ENCODE assay signal across 27 cellular contexts in the genomic region with DNA sequence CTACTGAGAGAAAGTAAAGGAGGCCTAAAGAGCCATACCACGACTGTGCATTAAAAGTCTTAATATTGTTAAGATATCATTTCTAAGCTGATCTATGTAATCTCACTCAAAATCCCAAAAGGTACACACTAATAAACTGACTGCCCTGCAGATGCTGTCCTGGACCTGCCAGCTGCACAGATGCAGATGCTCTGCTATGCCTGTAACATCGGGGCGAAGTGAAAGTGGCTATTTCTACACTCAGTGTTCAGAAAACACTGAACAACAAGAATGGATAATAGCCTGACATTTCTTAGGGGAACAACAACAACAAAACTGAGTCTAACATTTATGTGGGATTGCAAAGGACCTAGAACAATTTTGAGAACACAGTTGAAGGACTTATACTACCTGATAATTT. TPM values are rescaled to one million over a fixed set of nuclear protein-coding genes. Genes with fewer than 3 reads are reported as not detected.
DNase-seq lines count a peak whose midpoint lies in the region; ATAC-seq and TF ChIP-seq lines count a peak whose summit lies in the region.
"Had no signal": no experiment of that assay in that cellular context is flagged by ENCODE, and none has a peak within 500 bp of the region (broad histone marks: within the 10 kb centered on the region; RNA-seq: fewer than 3 reads in every experiment).

No MANE protein-coding gene starts in this region.

- peak; percentile 33 for DNase-seq in A172 (ENCODE audit: low spot score)
- no peak for DNase-seq in left colon
- no peak for DNase-seq in suprapubic skin (ENCODE audit: low spot score in 2 of 2)
- no peak for DNase-seq in activated CD8-positive, alpha-beta T cell treated with anti-CD3 and anti-CD28 coated beads for 36 hours
- DNase-seq: 8988T; activated CD4-positive, alpha-beta T cell treated with anti-CD3 and anti-CD28 coated beads for 48 hours; activated naive CD4-positive, alpha-beta T cell treated with anti-CD3 and anti-CD28 coated beads, Interleukin-2, amount 10 ng/mL, durations not matched to agents 7 days and 5 days; activated T-cell treated with anti-CD3 and anti-CD28 coated beads, Interleukin-2, amount 50 U/mL, for 72 hours; DMS53; GF-D8; kidney glomerular epithelial cell; NCI-H1436; NCI-H524 treated with DMSO at 0.1 percent for 48 hours; NK-92 treated with Interleukin-12 subunit alpha and Interleukin-12 subunit beta, amount 100 ng/mL, for 24 hours; stimulated activated CD8-positive, alpha-beta memory T cell treated with anti-CD3 and anti-CD28 coated beads, Interleukin-4, amount 100 ng/mL, for 48 hours; T-helper 2 cell; upper lobe of left lung had no signal

- ATAC-seq in SK-N-SH treated with all-trans-retinoic acid at 6 μM for 48 hours (peak; percentile 62), left colon (peak; percentile 43), GM18517 (IDR thresholded peaks at IDR 0.05; ENCODE audit: unreplicated experiment) (no peak), GM18520 (IDR thresholded peaks at IDR 0.05; ENCODE audit: unreplicated experiment) (no peak)
- ATAC-seq in activated CD8-positive, alpha-beta T cell treated with anti-CD3 and anti-CD28 coated beads for 36 hours, result no peak
- ATAC-seq: activated T-cell treated with anti-CD3 and anti-CD28 coated beads, Interleukin-2, amount 50 U/mL, for 72 hours had no signal

- CTCF ChIA-PET in HEK293 (lab: Yijun Ruan, JAX), result no interaction called here
- CTCF ChIA-PET in activated CD8-positive, alpha-beta T cell treated with anti-CD3 and anti-CD28 coated beads for 36 hours (lab: Charles Lee), result no interaction called here

- H3K4me3 ChIP-seq in HEK293 (ENCODE audit: low read depth, low read length), result no peak overlapping the region
- no peak overlapping the region for H3K4me3 ChIP-seq in suprapubic skin
- H3K4me3 ChIP-seq: BLaER1, HAP-1, prostate gland, SJSA1, upper lobe of left lung had no signal

- no peak overlapping the region for H3K4me3 Mint-ChIP-seq in activated CD8-positive, alpha-beta T cell treated with anti-CD3 and anti-CD28 coated beads for 36 hours
- H3K4me3 Mint-ChIP-seq: activated naive CD4-positive, alpha-beta T cell treated with anti-CD3 and anti-CD28 coated beads, Interleukin-2, amount 10 ng/mL, durations not matched to agents 7 days and 5 days; activated T-cell treated with anti-CD3 and anti-CD28 coated beads, Interleukin-2, amount 50 U/mL, for 72 hours; dendritic cell treated with granulocyte-macrophage colony-stimulating factor and Interleukin-4, amounts not matched to agents 40 ng/mL and 50 ng/mL, for 4 days; IgD-negative memory B cell had no signal

- TF ChIP-seq CTCF in HEK293 (tag by site-specific recombination; IDR thresholded peaks at IDR 0.05) (no peak), suprapubic skin (IDR thresholded peaks at IDR 0.05) (no peak)
- no peak for TF ChIP-seq CTCF in activated CD8-positive, alpha-beta T cell treated with anti-CD3 and anti-CD28 coated beads for 36 hours (IDR thresholded peaks at IDR 0.05)

- TF ChIP-seq POLR2A in suprapubic skin (IDR thresholded peaks at IDR 0.05), result no peak

- H3K36me3 Mint-ChIP-seq in activated CD8-positive, alpha-beta T cell treated with anti-CD3 and anti-CD28 coated beads for 36 hours (ENCODE audit: low read depth), result peaks cover 27% of the 10 kb centered on the region

- no peak for TF ChIP-seq EP300 in suprapubic skin (IDR thresholded peaks at IDR 0.05)

- H3K9me3 ChIP-seq in HEK293 (ENCODE audit: control insufficient read depth, insufficient read depth, low read depth, low read length) (no peaks in the 10 kb centered on the region), suprapubic skin (no peaks in the 10 kb centered on the region)
- H3K9me3 ChIP-seq: HAP-1, prostate gland, SJSA1, upper lobe of left lung had no signal

- H3K9me3 Mint-ChIP-seq in activated CD8-positive, alpha-beta T cell treated with anti-CD3 and anti-CD28 coated beads for 36 hours, result no peaks in the 10 kb centered on the region
- H3K9me3 Mint-ChIP-seq: activated naive CD4-positive, alpha-beta T cell treated with anti-CD3 and anti-CD28 coated beads, Interleukin-2, amount 10 ng/mL, durations not matched to agents 7 days and 5 days; dendritic cell treated with granulocyte-macrophage colony-stimulating factor and Interleukin-4, amounts not matched to agents 40 ng/mL and 50 ng/mL, for 4 days had no signal

- H3K27ac ChIP-seq in HEK293 (ENCODE audit: extremely low read depth, low read depth, low read length) (no peak overlapping the region), suprapubic skin (no peak overlapping the region)
- H3K27ac ChIP-seq: BLaER1, prostate gland, SJSA1, upper lobe of left lung had no signal

- intact Hi-C loops in left colon (cut with DNase I, micrococcal nuclease), result no loop called here
- intact Hi-C loops in activated CD8-positive, alpha-beta T cell treated with anti-CD3 and anti-CD28 coated beads for 36 hours (cut with micrococcal nuclease), result no loop called here

- no peaks in the 10 kb centered on the region for H3K27me3 Mint-ChIP-seq in activated CD8-positive, alpha-beta T cell treated with anti-CD3 and anti-CD28 coated beads for 36 hours
- H3K27me3 Mint-ChIP-seq: activated naive CD4-positive, alpha-beta T cell treated with anti-CD3 and anti-CD28 coated beads, Interleukin-2, amount 10 ng/mL, durations not matched to agents 7 days and 5 days; dendritic cell treated with granulocyte-macrophage colony-stimulating factor and Interleukin-4, amounts not matched to agents 40 ng/mL and 50 ng/mL, for 4 days; IgD-negative memory B cell had no signal

- H3K4me1 ChIP-seq in HEK293 (ENCODE audit: control insufficient read depth, insufficient read depth, low read length) (no peaks in the 10 kb centered on the region), suprapubic skin (no peaks in the 10 kb centered on the region)
- H3K4me1 ChIP-seq: BLaER1, HAP-1, prostate gland, upper lobe of left lung had no signal

- H3K4me1 Mint-ChIP-seq in activated CD8-positive, alpha-beta T cell treated with anti-CD3 and anti-CD28 coated beads for 36 hours (ENCODE audit: low read depth), result no peaks in the 10 kb centered on the region
- H3K4me1 Mint-ChIP-seq: activated naive CD4-positive, alpha-beta T cell treated with anti-CD3 and anti-CD28 coated beads, Interleukin-2, amount 10 ng/mL, durations not matched to agents 7 days and 5 days; IgD-negative memory B cell had no signal

- 83% methylated on average over 3 of the region's 3 CpGs for WGBS in suprapubic skin

- H3K27ac Mint-ChIP-seq in activated CD8-positive, alpha-beta T cell treated with anti-CD3 and anti-CD28 coated beads for 36 hours, result no peak overlapping the region
- H3K27ac Mint-ChIP-seq: activated naive CD4-positive, alpha-beta T cell treated with anti-CD3 and anti-CD28 coated beads, Interleukin-2, amount 10 ng/mL, durations not matched to agents 7 days and 5 days; activated T-cell treated with anti-CD3 and anti-CD28 coated beads, Interleukin-2, amount 50 U/mL, for 72 hours; dendritic cell treated with granulocyte-macrophage colony-stimulating factor and Interleukin-4, amounts not matched to agents 40 ng/mL and 50 ng/mL, for 4 days; IgD-negative memory B cell had no signal

- POLR2A ChIA-PET in HEK293 (lab: Yijun Ruan, JAX), result no interaction called here
- POLR2A ChIA-PET in activated CD8-positive, alpha-beta T cell treated with anti-CD3 and anti-CD28 coated beads for 36 hours (lab: Charles Lee), result no interaction called here

- H3K36me3 ChIP-seq in HEK293 (ENCODE audit: control insufficient read depth in 2 of 2, insufficient read depth in 1 of 2, low read length in 2 of 2) (peaks cover 4 to 24% of the 10 kb centered on the region in 2 experiments; a peak in 2 of 3 replicates), suprapubic skin (peaks cover 9% of the 10 kb centered on the region)
- H3K36me3 ChIP-seq: prostate gland, upper lobe of left lung had no signal

- no peaks in the 10 kb centered on the region for H3K27me3 ChIP-seq in suprapubic skin
- H3K27me3 ChIP-seq: BLaER1, SJSA1, upper lobe of left lung had no signal

TF ChIP-seq in HEK293, 187 proteins besides CTCF, POLR2A, EP300 and RAD21 (continues in another document):
- no peak for TF ChIP-seq ZNF623 (tag by site-specific recombination; IDR thresholded peaks at IDR 0.05)
- no peak for TF ChIP-seq GLI4 (tag by site-specific recombination; IDR thresholded peaks at IDR 0.05)
- TF ChIP-seq ZNF112 (tag by site-specific recombination; IDR thresholded peaks at IDR 0.05), result no peak
- TF ChIP-seq PRDM1 (tag by site-specific recombination; IDR thresholded peaks at IDR 0.05), result peak; percentile 32; the same call in 1 of the 2 replicates
- TF ChIP-seq, protein P1, sequence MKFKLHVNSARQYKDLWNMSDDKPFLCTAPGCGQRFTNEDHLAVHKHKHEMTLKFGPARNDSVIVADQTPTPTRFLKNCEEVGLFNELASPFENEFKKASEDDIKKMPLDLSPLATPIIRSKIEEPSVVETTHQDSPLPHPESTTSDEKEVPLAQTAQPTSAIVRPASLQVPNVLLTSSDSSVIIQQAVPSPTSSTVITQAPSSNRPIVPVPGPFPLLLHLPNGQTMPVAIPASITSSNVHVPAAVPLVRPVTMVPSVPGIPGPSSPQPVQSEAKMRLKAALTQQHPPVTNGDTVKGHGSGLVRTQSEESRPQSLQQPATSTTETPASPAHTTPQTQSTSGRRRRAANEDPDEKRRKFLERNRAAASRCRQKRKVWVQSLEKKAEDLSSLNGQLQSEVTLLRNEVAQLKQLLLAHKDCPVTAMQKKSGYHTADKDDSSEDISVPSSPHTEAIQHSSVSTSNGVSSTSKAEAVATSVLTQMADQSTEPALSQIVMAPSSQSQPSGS (tag by site-specific recombination; IDR thresholded peaks at IDR 0.05; ENCODE audit: low read depth), result no peak

RNA-seq across cellular contexts. Expression of a gene that starts 31.9 kb away (rescaled TPM):
- total RNA-seq in A172 (2014; rRNA removed; shearing (Covaris generic)), result 78.9 and 112 TPM in 2 replicates
- total RNA-seq in left colon, result 10 to 100 TPM; 10.6 to 11.1 TPM
- total RNA-seq in suprapubic skin, result 10 to 100 TPM in 1 of 4 donors, 1 to 10 TPM in 3; 4.7 to 15.6 (median 8.5) TPM
- 10 to 100 TPM; 47.4 to 50.3 TPM for total RNA-seq in activated CD8-positive, alpha-beta T cell treated with anti-CD3 and anti-CD28 coated beads for 36 hours

Comparison
In these comparisons a context has a peak if more than half of its experiments do, and no peak if none do; other contexts are left out.
1. ATAC-seq: peak in SK-N-SH treated with all-trans-retinoic acid at 6 μM for 48 hours (single experiment) and left colon (single experiment); none in GM18517 (single experiment), activated CD8-positive, alpha-beta T cell treated with anti-CD3 and anti-CD28 coated beads for 36 hours (single experiment) and GM18520 (single experiment).